10 cellular contexts compared by ENCODE assay signal in the genomic region with DNA sequence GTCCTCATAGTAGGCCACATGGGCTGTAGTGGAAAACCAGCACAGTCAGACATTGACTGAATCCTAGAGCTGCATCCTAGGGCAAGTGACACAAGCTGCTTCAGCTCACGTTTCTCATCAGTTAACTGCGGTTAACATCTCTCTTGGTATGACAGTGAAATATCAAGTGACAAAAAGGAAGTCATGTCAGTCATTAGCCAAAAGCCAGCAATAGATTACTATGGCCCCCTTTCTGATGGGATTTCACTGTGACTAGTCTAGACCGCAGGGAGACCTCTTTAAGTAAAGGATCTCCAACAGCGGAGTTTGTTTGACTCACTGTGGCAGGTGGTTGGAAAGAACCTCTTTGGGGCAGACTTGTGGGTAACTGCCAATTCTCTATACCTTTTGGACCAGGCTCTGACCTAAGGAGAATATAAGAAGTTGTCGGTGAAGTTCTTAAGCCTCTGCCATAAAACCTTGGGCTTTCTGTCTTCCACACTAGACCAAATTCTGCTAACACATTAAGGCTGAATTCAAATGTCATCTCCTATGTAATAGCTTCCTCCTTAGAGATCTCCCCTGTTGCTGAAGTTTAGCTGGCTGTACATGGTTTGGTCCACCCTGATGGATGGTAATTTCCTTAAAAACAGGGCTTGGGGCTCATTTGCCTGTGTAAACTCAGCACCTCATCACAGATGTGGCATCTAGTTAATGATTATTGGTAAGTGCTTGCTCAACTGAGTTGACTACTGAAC.
A peak's percentile ranks its signal among the peaks of the same experiment; 100 is the strongest.
DNase-seq lines count a peak whose midpoint lies in the region; ATAC-seq and TF ChIP-seq lines count a peak whose summit lies in the region.
"Had no signal": no experiment of that assay in that cellular context is flagged by ENCODE, and none has a peak within 500 bp of the region (broad histone marks: within the 10 kb centered on the region; RNA-seq: fewer than 3 reads in every experiment).

No MANE protein-coding gene starts in this region.

- H4K20me1 ChIP-seq in PC-9 (ENCODE audit: insufficient read depth): no peaks in the 10 kb centered on the region

- peaks cover 0 to 67% (median 49%) of the 10 kb centered on the region in 4 donors for H3K4me1 ChIP-seq in tibial nerve
- peaks cover 0 to 4% of the 10 kb centered on the region in 2 donors for H3K4me1 ChIP-seq in breast epithelium
- H3K4me1 ChIP-seq in PC-9 (replicated peaks; ENCODE audit: insufficient read depth): peaks cover 51% of the 10 kb centered on the region

- peak; percentile 68 for ATAC-seq in HG02970 (IDR thresholded peaks at IDR 0.05; ENCODE audit: low FRiP score, unreplicated experiment)

- H3K4me3 ChIP-seq in tibial nerve (no peak overlapping the region), breast epithelium (no peak overlapping the region), PC-9 (no peak overlapping the region)
- H3K4me3 ChIP-seq: skin epidermis had no signal

- H3K27me3 ChIP-seq in tibial nerve: no peaks in the 10 kb centered on the region
- H3K27me3 ChIP-seq in breast epithelium: no peaks in the 10 kb centered on the region
- H3K27me3 ChIP-seq in PC-9 (ENCODE audit: insufficient read depth, low read depth): no peaks in the 10 kb centered on the region

- no TSS peak for BruUV-seq in PC-9 (replicated peaks; lab: Mats Ljungman, UMichigan)

- H3K4me2 ChIP-seq in PC-9: no peak overlapping the region

- TF ChIP-seq CTCF in tibial nerve (IDR thresholded peaks at IDR 0.05) (no peak), breast epithelium (IDR thresholded peaks at IDR 0.05) (no peak), PC-9 (conservative IDR thresholded peaks at IDR 0.05) (no peak)

- WGBS in tibial nerve, 2 donors: 88 to 94% methylated on average over 5 of the region's 5 CpGs

- intact Hi-C loops in breast epithelium (cut with DNase I; ENCODE audit: low total_unique reads) (no loop called here), PC-9 (cut with micrococcal nuclease; ENCODE audit: unreplicated experiment) (no loop called here)

- no peaks in the 10 kb centered on the region for H3K36me3 ChIP-seq in tibial nerve
- H3K36me3 ChIP-seq in breast epithelium: no peaks in the 10 kb centered on the region
- no peaks in the 10 kb centered on the region for H3K36me3 ChIP-seq in PC-9 (ENCODE audit: low read depth)

- no peaks in the 10 kb centered on the region for H3K9me2 ChIP-seq in PC-9 (ENCODE audit: insufficient read depth)

- no peaks in the 10 kb centered on the region for H3K9me3 ChIP-seq in tibial nerve
- no peaks in the 10 kb centered on the region for H3K9me3 ChIP-seq in breast epithelium
- no peaks in the 10 kb centered on the region for H3K9me3 ChIP-seq in PC-9 (ENCODE audit: insufficient read depth, low read depth)

- no peak overlapping the region for H2AFZ ChIP-seq in PC-9

- TF ChIP-seq POLR2A in tibial nerve (IDR thresholded peaks at IDR 0.05): no peak
- no peak for TF ChIP-seq POLR2A in breast epithelium (IDR thresholded peaks at IDR 0.05)

- TF ChIP-seq EP300 in tibial nerve (IDR thresholded peaks at IDR 0.05): no peak

- H3K27ac ChIP-seq in tibial nerve (peak overlapping the region; percentile 71 to 93 (median 82)), breast epithelium (no peak overlapping the region), PC-9 (no peak overlapping the region)

- peaks cover 37% of the 10 kb centered on the region for H3F3A ChIP-seq in PC-9 (ENCODE audit: insufficient read depth, low read depth)

- CTCF ChIA-PET in PC-9 (lab: Charles Lee): interaction anchor here (0.7 kb wide), 1 partner anchor 285 kb away, joined by 7 read pairs; no protein-coding TSS in a partner anchor

- peak; percentile 45 for DNase-seq in stimulated activated CD4-positive, alpha-beta T cell treated with anti-CD3 and anti-CD28 coated beads, Interleukin-15, amount 100 ng/mL, for 24 hours
- no peak for DNase-seq in stimulated activated CD4-positive, alpha-beta T cell treated with anti-CD3 and anti-CD28 coated beads, Interleukin-4, amount 100 ng/mL, for 1 hour
- peak; percentile 47 to 50 for DNase-seq in activated T-cell treated with anti-CD3 and anti-CD28 coated beads, Interleukin-2, amount 50 U/mL, for 48 hours
- DNase-seq in tibial nerve (ENCODE audit: low spot score in 2 of 2) (no peak), NCI-H2029 treated with DMSO at 0.1 percent for 48 hours (lab: John Stamatoyannopoulos, UW) (no peak), breast epithelium (ENCODE audit: low spot score in 2 of 2) (no peak), PC-9 (no peak)
- DNase-seq: DND-41 had no signal

- POLR2A ChIA-PET in PC-9 (lab: Charles Lee; ENCODE audit: unreplicated experiment): no interaction called here

- H3K79me2 ChIP-seq in PC-9 (ENCODE audit: low read depth): peaks cover 39% of the 10 kb centered on the region; the same call in 1 of the 2 replicates

Comparison
In these comparisons a context has a peak if more than half of its experiments do, and no peak if none do; other contexts are left out.
1. DNase-seq: peak in stimulated activated CD4-positive, alpha-beta T cell treated with anti-CD3 and anti-CD28 coated beads, Interleukin-15, amount 100 ng/mL, for 24 hours (single experiment) and activated T-cell treated with anti-CD3 and anti-CD28 coated beads, Interleukin-2, amount 50 U/mL, for 48 hours (2 of 2); none in stimulated activated CD4-positive, alpha-beta T cell treated with anti-CD3 and anti-CD28 coated beads, Interleukin-4, amount 100 ng/mL, for 1 hour (single experiment), tibial nerve (0 of 2), NCI-H2029 treated with DMSO at 0.1 percent for 48 hours (single experiment), breast epithelium (0 of 2) and PC-9 (0 of 2).
2. H3K27ac ChIP-seq: peak in tibial nerve (4 of 4); none in breast epithelium (0 of 2) and PC-9 (single experiment).